ENCODE assay signal across 14 cellular contexts in the genomic region with DNA sequence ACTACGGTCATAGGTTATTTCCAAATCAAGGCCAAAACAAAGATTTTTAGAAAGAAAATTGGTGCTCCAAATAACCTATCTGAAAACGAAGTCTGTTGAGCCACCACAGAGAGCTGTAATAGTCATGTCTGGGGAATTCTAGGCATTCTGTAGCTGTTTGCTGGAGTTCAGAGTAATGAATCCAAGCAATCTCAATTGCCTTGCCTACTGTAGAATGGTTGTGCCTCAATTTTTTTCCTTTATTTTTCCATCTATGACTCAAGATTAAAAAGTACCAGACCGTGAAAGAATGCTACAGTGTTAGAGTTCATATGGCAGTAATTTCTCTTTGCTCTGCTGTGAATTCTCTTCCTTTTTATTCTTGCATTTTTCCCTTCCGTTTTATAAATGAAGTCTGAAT.
DNase-seq lines count a peak whose midpoint lies in the region; ATAC-seq and TF ChIP-seq lines count a peak whose summit lies in the region.
"Had no signal": no experiment of that assay in that cellular context is flagged by ENCODE, and none has a peak within 500 bp of the region (broad histone marks: within the 10 kb centered on the region; RNA-seq: fewer than 3 reads in every experiment).

No MANE protein-coding gene starts in this region.

- no TSS peak for BruUV-seq in PC-9 (replicated peaks; lab: Mats Ljungman, UMichigan)

- CTCF ChIA-PET in PC-9 (lab: Charles Lee): no interaction called here

- 0 out of 2 replicates have a peak, but pooled peaks cover 9% of the 10 kb centered on the region for H3K4me1 ChIP-seq in PC-9 (replicated peaks; ENCODE audit: insufficient read depth)
- H3K4me1 ChIP-seq: esophagus muscularis mucosa had no signal

- no peaks in the 10 kb centered on the region for H3F3A ChIP-seq in PC-9 (ENCODE audit: insufficient read depth, low read depth)

- no peaks in the 10 kb centered on the region for H3K79me2 ChIP-seq in PC-9 (ENCODE audit: low read depth)

- no peak overlapping the region for H3K4me2 ChIP-seq in PC-9

- 0 out of 2 replicates have a peak overlapping the region, but pooled peaks have one; percentile 25 for H2AFZ ChIP-seq in PC-9

- no peak overlapping the region for H3K27ac ChIP-seq in PC-9

- H3K9me2 ChIP-seq in PC-9 (ENCODE audit: insufficient read depth): no peaks in the 10 kb centered on the region

- H3K9me3 Mint-ChIP-seq in nephron: no peaks in the 10 kb centered on the region
- peaks cover under 1% of the 10 kb centered on the region for H3K9me3 Mint-ChIP-seq in activated naive CD8-positive, alpha-beta T cell treated with anti-CD3 and anti-CD28 coated beads for 36 hours
- H3K9me3 Mint-ChIP-seq: activated CD4-positive, alpha-beta memory T cell treated with anti-CD3 and anti-CD28 coated beads for 36 hours; stimulated activated effector memory CD8-positive, alpha-beta T cell treated with anti-CD3 and anti-CD28 coated beads, Interleukin-12 subunit alpha, Interleukin-12 subunit beta, amount 100 ng/mL, for 72 hours had no signal

- intact Hi-C loops in PC-9 (cut with micrococcal nuclease; ENCODE audit: unreplicated experiment): no loop called here

- H3K4me1 Mint-ChIP-seq in nephron: peaks cover 5% of the 10 kb centered on the region
- H3K4me1 Mint-ChIP-seq in activated naive CD8-positive, alpha-beta T cell treated with anti-CD3 and anti-CD28 coated beads for 36 hours: no peaks in the 10 kb centered on the region
- H3K4me1 Mint-ChIP-seq: CD4-positive, alpha-beta memory T cell; stimulated activated effector memory CD8-positive, alpha-beta T cell treated with anti-CD3 and anti-CD28 coated beads, Interleukin-12 subunit alpha, Interleukin-12 subunit beta, amount 100 ng/mL, for 72 hours had no signal

- ATAC-seq in HG03457 (IDR thresholded peaks at IDR 0.05; ENCODE audit: unreplicated experiment): no peak
- ATAC-seq: stimulated activated effector memory CD8-positive, alpha-beta T cell treated with anti-CD3 and anti-CD28 coated beads, Interleukin-12 subunit alpha, Interleukin-12 subunit beta, amount 100 ng/mL, for 72 hours had no signal

- DNase-seq in AG20443 (ENCODE audit: low spot score) (peak; percentile 70), PC-9 (peak; percentile 28 to 43), epithelial cell of esophagus (ENCODE audit: low read depth) (peak; percentile 62)
- DNase-seq in activated naive CD8-positive, alpha-beta T cell treated with anti-CD3 and anti-CD28 coated beads for 36 hours: no peak
- no peak for DNase-seq in stimulated activated naive CD4-positive, alpha-beta T cell (lab: John Stamatoyannopoulos, UW)
- no peak for DNase-seq in activated CD4-positive, CD25-positive, alpha-beta regulatory T cell treated with anti-CD3 and anti-CD28 coated beads, Interleukin-2, amount 50 U/mL, for 72 hours
- DNase-seq: activated CD4-positive, alpha-beta memory T cell treated with anti-CD3 and anti-CD28 coated beads for 36 hours; CD4-positive, alpha-beta memory T cell; KG1 had no signal

- H3K4me3 Mint-ChIP-seq in nephron: no peak overlapping the region
- H3K4me3 Mint-ChIP-seq in activated naive CD8-positive, alpha-beta T cell treated with anti-CD3 and anti-CD28 coated beads for 36 hours: no peak overlapping the region
- H3K4me3 Mint-ChIP-seq: activated CD4-positive, alpha-beta memory T cell treated with anti-CD3 and anti-CD28 coated beads for 36 hours; activated naive CD8-positive, alpha-beta T cell; CD4-positive, alpha-beta memory T cell; stimulated activated effector memory CD8-positive, alpha-beta T cell treated with anti-CD3 and anti-CD28 coated beads, Interleukin-12 subunit alpha, Interleukin-12 subunit beta, amount 100 ng/mL, for 72 hours had no signal

- peak overlapping the region; percentile 4 to 66 (median 19) for H3K27ac Mint-ChIP-seq in nephron
- no peak overlapping the region for H3K27ac Mint-ChIP-seq in activated naive CD8-positive, alpha-beta T cell treated with anti-CD3 and anti-CD28 coated beads for 36 hours
- H3K27ac Mint-ChIP-seq: activated CD4-positive, alpha-beta memory T cell treated with anti-CD3 and anti-CD28 coated beads for 36 hours; activated naive CD8-positive, alpha-beta T cell; CD4-positive, alpha-beta memory T cell; stimulated activated effector memory CD8-positive, alpha-beta T cell treated with anti-CD3 and anti-CD28 coated beads, Interleukin-12 subunit alpha, Interleukin-12 subunit beta, amount 100 ng/mL, for 72 hours had no signal

- no peak overlapping the region for H3K4me3 ChIP-seq in PC-9
- H3K4me3 ChIP-seq in epithelial cell of esophagus (ENCODE audit: low read length): no peak overlapping the region
- H3K4me3 ChIP-seq: esophagus muscularis mucosa had no signal

- no peaks in the 10 kb centered on the region for H3K36me3 ChIP-seq in PC-9 (ENCODE audit: low read depth)
- H3K36me3 ChIP-seq: esophagus muscularis mucosa had no signal

- TF ChIP-seq CTCF in PC-9 (conservative IDR thresholded peaks at IDR 0.05): no peak
- TF ChIP-seq CTCF in epithelial cell of esophagus (IDR thresholded peaks at IDR 0.05; ENCODE audit: insufficient read depth, low read depth, low read length, missing control alignments): no peak
- TF ChIP-seq CTCF in nephron (IDR thresholded peaks at IDR 0.05; ENCODE audit: unreplicated experiment in 3 of 3): no peak

- POLR2A ChIA-PET in PC-9 (lab: Charles Lee; ENCODE audit: unreplicated experiment): no interaction called here

- no peaks in the 10 kb centered on the region for H3K27me3 Mint-ChIP-seq in nephron (ENCODE audit: low read depth)
- H3K27me3 Mint-ChIP-seq in activated naive CD8-positive, alpha-beta T cell treated with anti-CD3 and anti-CD28 coated beads for 36 hours: no peaks in the 10 kb centered on the region
- H3K27me3 Mint-ChIP-seq: activated CD4-positive, alpha-beta memory T cell treated with anti-CD3 and anti-CD28 coated beads for 36 hours; activated naive CD8-positive, alpha-beta T cell; CD4-positive, alpha-beta memory T cell had no signal

- no peaks in the 10 kb centered on the region for H3K36me3 Mint-ChIP-seq in nephron (ENCODE audit: low read depth)
- no peaks in the 10 kb centered on the region for H3K36me3 Mint-ChIP-seq in activated naive CD8-positive, alpha-beta T cell treated with anti-CD3 and anti-CD28 coated beads for 36 hours
- H3K36me3 Mint-ChIP-seq: activated CD4-positive, alpha-beta memory T cell treated with anti-CD3 and anti-CD28 coated beads for 36 hours; activated naive CD8-positive, alpha-beta T cell; CD4-positive, alpha-beta memory T cell; stimulated activated effector memory CD8-positive, alpha-beta T cell treated with anti-CD3 and anti-CD28 coated beads, Interleukin-12 subunit alpha, Interleukin-12 subunit beta, amount 100 ng/mL, for 72 hours had no signal

- no peaks in the 10 kb centered on the region for H4K20me1 ChIP-seq in PC-9 (ENCODE audit: insufficient read depth)

- no peaks in the 10 kb centered on the region for H3K27me3 ChIP-seq in PC-9 (ENCODE audit: insufficient read depth, low read depth)
- H3K27me3 ChIP-seq: esophagus muscularis mucosa had no signal

- peaks cover 9% of the 10 kb centered on the region; the same call in 1 of the 2 replicates for H3K9me3 ChIP-seq in PC-9 (ENCODE audit: insufficient read depth, low read depth)
- H3K9me3 ChIP-seq: esophagus muscularis mucosa had no signal

Comparison
In these comparisons a context has a peak if more than half of its experiments do, and no peak if none do; other contexts are left out.
1. DNase-seq: peak in AG20443 (single experiment), PC-9 (2 of 2) and epithelial cell of esophagus (single experiment); none in activated naive CD8-positive, alpha-beta T cell treated with anti-CD3 and anti-CD28 coated beads for 36 hours (single experiment), stimulated activated naive CD4-positive, alpha-beta T cell (0 of 6) and activated CD4-positive, CD25-positive, alpha-beta regulatory T cell treated with anti-CD3 and anti-CD28 coated beads, Interleukin-2, amount 50 U/mL, for 72 hours (single experiment).